8 cellular contexts compared by ENCODE assay signal in genomic region chr10:112140110-112140755, GRCh38. TPM values are rescaled to one million over a fixed set of nuclear protein-coding genes. Genes with fewer than 3 reads are reported as not detected.
DNase-seq lines count a peak whose midpoint lies in the region; ATAC-seq, FAIRE-seq and TF ChIP-seq lines count a peak whose summit lies in the region.
"Had no signal": no experiment of that assay in that cellular context is flagged by ENCODE, and none has a peak within 500 bp of the region (broad histone marks: within the 10 kb centered on the region; RNA-seq: fewer than 3 reads in every experiment).

No MANE protein-coding gene starts in this region.

- H3K36me3 ChIP-seq in HCT116 (ENCODE audit: control insufficient read depth in 1 of 2, insufficient read depth in 2 of 2, low read length in 2 of 2): no peaks in the 10 kb centered on the region
- H3K36me3 ChIP-seq in Loucy (ENCODE audit: insufficient read depth, low read length): no peaks in the 10 kb centered on the region

- H2AFZ ChIP-seq in HCT116 (ENCODE audit: low read depth, low read length, poor library complexity, severe bottlenecking) (peak overlapping the region; percentile 90), Loucy (ENCODE audit: low read length) (no peak overlapping the region)

- no peaks in the 10 kb centered on the region for H3K36me3 Mint-ChIP-seq in activated naive CD8-positive, alpha-beta T cell treated with anti-CD3 and anti-CD28 coated beads, Interleukin-2, amount 10 ng/mL, durations not matched to agents 7 days and 5 days

- no peak overlapping the region for H3K27ac ChIP-seq in HCT116 (ENCODE audit: low read depth, low read length)
- H3K27ac ChIP-seq: skin epidermis had no signal

- TF ChIP-seq POLR2A in GM12891 (IDR thresholded peaks at IDR 0.05; ENCODE audit: low read depth, low read length) (no peak), HCT116 (IDR thresholded peaks at IDR 0.05; ENCODE audit: borderline replicate concordance, extremely low read depth, insufficient read depth, insufficient read length) (no peak)

- no peaks in the 10 kb centered on the region for H4K20me1 ChIP-seq in HCT116 (ENCODE audit: insufficient read depth)
- H4K20me1 ChIP-seq in Loucy (ENCODE audit: insufficient read depth, low read length, poor library complexity, severe bottlenecking): no peaks in the 10 kb centered on the region

- H3K27me3 Mint-ChIP-seq in activated naive CD8-positive, alpha-beta T cell treated with anti-CD3 and anti-CD28 coated beads, Interleukin-2, amount 10 ng/mL, durations not matched to agents 7 days and 5 days: no peaks in the 10 kb centered on the region

- H3K4me1 Mint-ChIP-seq in activated naive CD8-positive, alpha-beta T cell treated with anti-CD3 and anti-CD28 coated beads, Interleukin-2, amount 10 ng/mL, durations not matched to agents 7 days and 5 days: peaks cover 3% of the 10 kb centered on the region

- H3K4me1 ChIP-seq in HCT116 (ENCODE audit: control insufficient read depth in 1 of 2, insufficient read depth in 2 of 2, low read length in 2 of 2) (peaks cover 2 to 15% of the 10 kb centered on the region in 2 experiments; a peak in 3 of 4 replicates), Loucy (ENCODE audit: insufficient read depth, low read length, poor library complexity, severe bottlenecking) (no peaks in the 10 kb centered on the region)

- TF ChIP-seq CTCF in HCT116 (IDR thresholded peaks at IDR 0.05 in 2 of 3, conservative IDR thresholded peaks at IDR 0.05 in 1 of 3; ENCODE audit: borderline replicate concordance in 1 of 3, insufficient read depth in 1 of 3, low read depth in 2 of 3, low read length in 2 of 3): peak; percentile 99 to 100 (median 99)
- peak; percentile 96 for TF ChIP-seq CTCF in Loucy (conservative IDR thresholded peaks at IDR 0.05; ENCODE audit: low read length)

- H3K9me2 ChIP-seq in HCT116 (ENCODE audit: insufficient read depth) (no peaks in the 10 kb centered on the region), Loucy (replicated peaks; ENCODE audit: low read depth, low read length) (no peaks in the 10 kb centered on the region)

- no peak overlapping the region for H3K9ac ChIP-seq in HCT116 (ENCODE audit: low read length)
- no peak overlapping the region for H3K9ac ChIP-seq in Loucy (ENCODE audit: low read depth, low read length, poor library complexity, severe bottlenecking)

- CTCF ChIA-PET in HCT116 (lab: Charles Lee): interaction anchor here (1.0 to 6.6 kb wide), 17 partner anchors 8 to 384 kb away, joined by 3 to 90 read pairs (median 5); partner anchors contain the start of gene GPAM

- H3K9me3 Mint-ChIP-seq in activated naive CD8-positive, alpha-beta T cell treated with anti-CD3 and anti-CD28 coated beads, Interleukin-2, amount 10 ng/mL, durations not matched to agents 7 days and 5 days: no peaks in the 10 kb centered on the region

- H3K9me3 ChIP-seq in HCT116 (ENCODE audit: control insufficient read depth in 1 of 2, insufficient read depth in 1 of 2, low read depth in 1 of 2, low read length in 2 of 2) (no peaks in the 10 kb centered on the region), Loucy (ENCODE audit: insufficient read depth, low read depth, low read length) (no peaks in the 10 kb centered on the region)

- RAD21 ChIA-PET in HCT116 (lab: Charles Lee; ENCODE audit: low non-redundant PET in 1 of 2, low total read pairs in 2 of 2, uncharacterized antibody in 2 of 2, unreplicated experiment in 2 of 2): interaction anchor here in 1 of 2 experiments (0.6 to 1.4 kb wide), 2 partner anchors 226 to 332 kb away, joined by 4 read pairs; no protein-coding TSS in a partner anchor

- intact Hi-C loops in HCT116 (cut with micrococcal nuclease) (loop anchor here (1.0 to 5.0 kb wide), 5 partner anchors 24 to 1833 kb away; no protein-coding TSS in a partner anchor), left ventricle myocardium superior (cut with micrococcal nuclease) (no loop called here)

- TF ChIP-seq RAD21 in HCT116 (IDR thresholded peaks at IDR 0.05; ENCODE audit: low read depth): peak; percentile 96

- peak; percentile 96 for ATAC-seq in HCT116
- peak; percentile 87 for ATAC-seq in activated naive CD8-positive, alpha-beta T cell treated with anti-CD3 and anti-CD28 coated beads, Interleukin-2, amount 10 ng/mL, durations not matched to agents 7 days and 5 days (ENCODE audit: low read depth)
- ATAC-seq in left ventricle myocardium superior: peak; percentile 59

- no peaks in the 10 kb centered on the region for H3F3A ChIP-seq in Loucy (ENCODE audit: low read depth)

- peak overlapping the region; percentile 55 for H3K4me2 ChIP-seq in HCT116 (ENCODE audit: low read length)
- H3K4me2 ChIP-seq in Loucy (ENCODE audit: low read depth, low read length, poor library complexity, severe bottlenecking): no peak overlapping the region

- H3K4me3 ChIP-seq in HCT116 (replicated peaks in 1 of 2; ENCODE audit: low read depth in 1 of 2, low read length in 2 of 2): peak overlapping the region; percentile 11 to 13; a peak in 2 of 4 replicates
- H3K4me3 ChIP-seq in Loucy (ENCODE audit: low read length, poor library complexity, severe bottlenecking): no peak overlapping the region
- no peak overlapping the region for H3K4me3 ChIP-seq in skeletal muscle cell (ENCODE audit: low read depth, low read length)
- H3K4me3 ChIP-seq: skin epidermis had no signal

- no peaks in the 10 kb centered on the region for H3K79me2 ChIP-seq in HCT116 (ENCODE audit: insufficient read depth, low read length)
- H3K79me2 ChIP-seq in Loucy (ENCODE audit: insufficient read depth, low read length): no peaks in the 10 kb centered on the region

- H3K4me3 Mint-ChIP-seq in activated naive CD8-positive, alpha-beta T cell treated with anti-CD3 and anti-CD28 coated beads, Interleukin-2, amount 10 ng/mL, durations not matched to agents 7 days and 5 days: no peak overlapping the region

- no peaks in the 10 kb centered on the region for H3K27me3 ChIP-seq in HCT116 (ENCODE audit: insufficient read depth, low read length)
- no peaks in the 10 kb centered on the region for H3K27me3 ChIP-seq in Loucy (ENCODE audit: insufficient read depth, low read length, poor library complexity, severe bottlenecking)

- POLR2A ChIA-PET in HCT116 (lab: Charles Lee): no interaction called here
- POLR2A ChIA-PET in activated naive CD8-positive, alpha-beta T cell treated with anti-CD3 and anti-CD28 coated beads, Interleukin-2, amount 10 ng/mL, durations not matched to agents 7 days and 5 days (lab: Charles Lee): no interaction called here

- no peak overlapping the region for H3K27ac Mint-ChIP-seq in activated naive CD8-positive, alpha-beta T cell treated with anti-CD3 and anti-CD28 coated beads, Interleukin-2, amount 10 ng/mL, durations not matched to agents 7 days and 5 days

- no TSS peak for BruUV-seq in HCT116 (replicated peaks; lab: Mats Ljungman, UMichigan)

- peak; percentile 65 for DNase-seq in GM12891 (ENCODE audit: insufficient read length, low spot score)
- DNase-seq in HCT116 (ENCODE audit: low read depth, low spot score): peak; percentile 95
- DNase-seq in SKM-1 (lab: John Stamatoyannopoulos, UW; ENCODE audit: unreplicated experiment): peak; percentile 30
- DNase-seq in activated naive CD8-positive, alpha-beta T cell treated with anti-CD3 and anti-CD28 coated beads, Interleukin-2, amount 10 ng/mL, durations not matched to agents 7 days and 5 days: peak; percentile 72
- peak; percentile 50 for DNase-seq in left ventricle myocardium superior
- peak; percentile 18 for DNase-seq in skeletal muscle cell (ENCODE audit: low read depth)

- peak; percentile 96 for FAIRE-seq in GM12891 (lab: Jason Lieb, UNC)

TF ChIP-seq in GM12891, 5 proteins besides CTCF, POLR2A, EP300 and RAD21:
- no peak for TF ChIP-seq PAX5 (IDR thresholded peaks at IDR 0.05; ENCODE audit: insufficient read depth, low read length, severe bottlenecking)
- TF ChIP-seq POU2F2 (IDR thresholded peaks at IDR 0.05; ENCODE audit: low read depth, low read length): no peak
- TF ChIP-seq POLR2AphosphoS5 (IDR thresholded peaks at IDR 0.05; ENCODE audit: low read depth, low read length): no peak
- no peak for TF ChIP-seq TAF1 (IDR thresholded peaks at IDR 0.05; ENCODE audit: low read depth, low read length)
- no peak for TF ChIP-seq SPI1 (IDR thresholded peaks at IDR 0.05; ENCODE audit: low read depth, low read length)

TF ChIP-seq in HCT116, 20 proteins besides CTCF, POLR2A, EP300 and RAD21 (continues in another document):
- TF ChIP-seq YY1 (IDR thresholded peaks at IDR 0.05; ENCODE audit: extremely low read depth, insufficient replicate concordance, low read depth, low read length): peak; percentile 75
- TF ChIP-seq MAX (IDR thresholded peaks at IDR 0.05): peak; percentile 30; the same call in 1 of the 2 replicates
- TF ChIP-seq ZFX (IDR thresholded peaks at IDR 0.05): no peak
- TF ChIP-seq EZH2 (IDR thresholded peaks at IDR 0.05): no peak
- no peak for TF ChIP-seq POLR2AphosphoS5 (IDR thresholded peaks at IDR 0.05; ENCODE audit: low read depth, low read length)

RNA-seq across cellular contexts. Expression of gene GPAM, which starts 43.3 kb away (rescaled TPM):
- polyA plus RNA-seq in GM12891 (2012; ENCODE audit: low read depth, missing spikeins): 2.3 TPM
- 19.3 TPM for total RNA-seq in HCT116 (2021; ENCODE audit: unreplicated experiment)
- 4.0 and 5.6 TPM in 2 replicates for polyA plus RNA-seq in HCT116 (2012)
- 1 to 10 TPM; 7.5 to 7.8 TPM for total RNA-seq in activated naive CD8-positive, alpha-beta T cell treated with anti-CD3 and anti-CD28 coated beads, Interleukin-2, amount 10 ng/mL, durations not matched to agents 7 days and 5 days
- total RNA-seq in left ventricle myocardium superior: 25.0 TPM

Comparison
In these comparisons a context has a peak if more than half of its experiments do, and no peak if none do; other contexts are left out.
1. DNase-seq: peak in every context shown above with its lines; median percentile 95 in HCT116; 72 in activated naive CD8-positive, alpha-beta T cell treated with anti-CD3 and anti-CD28 coated beads, Interleukin-2, amount 10 ng/mL, durations not matched to agents 7 days and 5 days; 65 in GM12891; 50 in left ventricle myocardium superior; 30 in SKM-1; 18 in skeletal muscle cell.
2. H3K4me3 ChIP-seq: peak in HCT116 (2 of 2); none in Loucy (single experiment) and skeletal muscle cell (single experiment).
3. Peak in every context shown above with its lines, with median percentiles within 50 percentile points of each other: ATAC-seq.